ENCODE assay signal across 8 cellular contexts in the genomic region with DNA sequence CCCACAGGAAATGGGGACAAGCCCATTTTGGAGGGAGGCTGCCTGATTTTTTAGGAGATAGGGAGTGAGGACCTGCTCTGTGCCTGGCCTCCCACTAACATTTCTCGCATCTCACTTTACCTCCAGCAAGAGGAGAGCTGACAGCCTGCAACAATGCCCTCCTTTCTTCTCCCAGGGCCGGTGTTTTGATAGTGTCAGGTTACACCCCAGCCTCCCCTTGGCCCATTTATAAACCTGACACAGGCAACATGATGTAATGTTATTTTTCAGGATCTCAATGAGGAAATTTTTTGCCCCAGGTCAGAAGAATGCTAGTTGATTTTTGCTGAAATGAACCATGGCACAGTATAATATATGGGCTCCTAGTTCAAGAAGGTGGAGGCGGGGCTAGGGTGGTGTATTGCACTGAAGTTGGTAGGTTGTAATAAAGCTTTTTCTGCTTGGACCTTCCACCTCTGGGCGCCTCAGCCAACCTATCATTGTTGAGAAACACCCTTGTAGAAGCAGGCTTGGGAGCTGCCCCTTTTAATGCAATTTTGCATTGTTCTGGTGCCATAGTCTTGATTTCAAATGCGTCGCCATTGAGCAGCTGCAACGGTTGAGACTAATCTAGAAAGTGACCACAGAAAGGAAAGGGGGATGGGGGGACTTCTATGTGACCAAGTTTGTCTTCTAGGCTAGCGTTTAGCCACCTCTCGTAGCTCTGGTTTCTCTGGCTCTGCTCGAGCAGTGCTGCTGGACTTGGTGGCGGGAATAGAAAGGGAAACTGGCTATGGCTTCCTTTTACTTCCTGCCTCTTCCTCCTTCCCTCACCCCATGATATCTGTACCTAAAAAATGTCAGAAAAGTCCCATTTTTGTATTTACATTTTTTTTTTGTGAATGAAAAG. TPM values are rescaled to one million over a fixed set of nuclear protein-coding genes. Genes with fewer than 3 reads are reported as not detected.
DNase-seq lines count a peak whose midpoint lies in the region; ATAC-seq and TF ChIP-seq lines count a peak whose summit lies in the region.

No MANE protein-coding gene starts in this region.

- no peaks in the 10 kb centered on the region for H3K36me3 Mint-ChIP-seq in activated naive CD4-positive, alpha-beta T cell treated with anti-CD3 and anti-CD28 coated beads, Interleukin-2, amount 50 U/mL, for 72 hours

- no peaks in the 10 kb centered on the region for H3K27me3 ChIP-seq in esophagus (ENCODE audit: control insufficient read depth in 1 of 2, insufficient read depth in 2 of 2, low read length in 2 of 2)
- H3K27me3 ChIP-seq in osteoblast (ENCODE audit: insufficient read depth, low read length): no peaks in the 10 kb centered on the region

- 57 to 66% methylated on average over 11 of the region's 11 CpGs for WGBS in esophagus, 2 donors

- H3K27ac Mint-ChIP-seq in activated naive CD4-positive, alpha-beta T cell treated with anti-CD3 and anti-CD28 coated beads, Interleukin-2, amount 50 U/mL, for 72 hours: no peak overlapping the region

- H3K9me3 ChIP-seq in esophagus (ENCODE audit: control insufficient read depth in 2 of 2, insufficient read depth in 1 of 2, low read depth in 1 of 2, low read length in 1 of 2): no peaks in the 10 kb centered on the region
- no peaks in the 10 kb centered on the region for H3K9me3 ChIP-seq in osteoblast (ENCODE audit: low read depth, low read length)

- H3K9me3 Mint-ChIP-seq in activated naive CD4-positive, alpha-beta T cell treated with anti-CD3 and anti-CD28 coated beads, Interleukin-2, amount 50 U/mL, for 72 hours: peaks cover 0 to 1% of the 10 kb centered on the region in 2 donors

- peaks cover 2% of the 10 kb centered on the region for H4K20me1 ChIP-seq in osteoblast (ENCODE audit: insufficient read depth, low read length)

- ATAC-seq in GM19395 (IDR thresholded peaks at IDR 0.05; ENCODE audit: unreplicated experiment): no peak
- ATAC-seq in activated naive CD4-positive, alpha-beta T cell treated with anti-CD3 and anti-CD28 coated beads, Interleukin-2, amount 50 U/mL, for 72 hours: no peak

- no peak for TF ChIP-seq CTCF in osteoblast (IDR thresholded peaks at IDR 0.05; ENCODE audit: extremely low read depth, low read depth, low read length)

- DNase-seq in ELR (ENCODE audit: low read depth): peak; percentile 36
- DNase-seq in NCI-H510A (lab: John Stamatoyannopoulos, UW): peak; percentile 72
- DNase-seq in osteoblast (ENCODE audit: insufficient read length, low spot score, missing footprints): peak; percentile 84
- DNase-seq in epidermal melanocyte (ENCODE audit: insufficient read length, low spot score): no peak
- DNase-seq in nucleus accumbens (lab: John Stamatoyannopoulos, UW): no peak
- no peak for DNase-seq in activated naive CD4-positive, alpha-beta T cell treated with anti-CD3 and anti-CD28 coated beads, Interleukin-2, amount 50 U/mL, for 72 hours (ENCODE audit: low spot score in 2 of 2)

- H3K4me2 ChIP-seq in osteoblast (ENCODE audit: insufficient read depth, low read length): peak overlapping the region; percentile 39

- no peaks in the 10 kb centered on the region for H3K79me2 ChIP-seq in osteoblast (ENCODE audit: insufficient read depth, low read length)

- peaks cover 0 to 3% of the 10 kb centered on the region in 2 donors for H3K36me3 ChIP-seq in esophagus (ENCODE audit: control insufficient read depth in 2 of 2, insufficient read depth in 2 of 2, low read length in 1 of 2)
- H3K36me3 ChIP-seq in osteoblast (ENCODE audit: insufficient read depth, low read length): no peaks in the 10 kb centered on the region

- H3K27ac ChIP-seq in esophagus (ENCODE audit: low read depth in 2 of 2, low read length in 1 of 2): peak overlapping the region; percentile 68 to 77
- H3K27ac ChIP-seq in osteoblast (ENCODE audit: low read depth, low read length): no peak overlapping the region

- H3K4me3 ChIP-seq in esophagus (ENCODE audit: low read depth in 1 of 2, low read length in 2 of 2) (peak overlapping the region in 1 of 2 donors; percentile 21), osteoblast (ENCODE audit: insufficient read depth, low read length) (no peak overlapping the region)

- H3K4me1 ChIP-seq in esophagus (ENCODE audit: control insufficient read depth in 2 of 2, insufficient read depth in 2 of 2, low read length in 1 of 2) (peaks cover 6 to 14% of the 10 kb centered on the region in 2 donors), osteoblast (ENCODE audit: insufficient read depth, low read length) (peaks cover 7% of the 10 kb centered on the region)

- H2AFZ ChIP-seq in osteoblast (ENCODE audit: low read length): no peak overlapping the region

RNA-seq across cellular contexts. Expression of gene PBX1, which starts 53.0 kb away (rescaled TPM):
- polyA plus RNA-seq in esophagus: 10 to 100 TPM in 1 of 2 donors, 1 to 10 TPM in 1; 8.1 to 10.5 TPM
- 10.1 and 15.3 TPM in 2 replicates for total RNA-seq in osteoblast
- under 1 TPM; 0.19 to 0.39 TPM for total RNA-seq in activated naive CD4-positive, alpha-beta T cell treated with anti-CD3 and anti-CD28 coated beads, Interleukin-2, amount 50 U/mL, for 72 hours

Comparison
In these comparisons a context has a peak if more than half of its experiments do, and no peak if none do; other contexts are left out.
1. DNase-seq: peak in ELR (single experiment), NCI-H510A (single experiment) and osteoblast (single experiment); none in epidermal melanocyte (single experiment), nucleus accumbens (0 of 56) and activated naive CD4-positive, alpha-beta T cell treated with anti-CD3 and anti-CD28 coated beads, Interleukin-2, amount 50 U/mL, for 72 hours (0 of 2).